9 cellular contexts compared by ENCODE assay signal in the genomic region with DNA sequence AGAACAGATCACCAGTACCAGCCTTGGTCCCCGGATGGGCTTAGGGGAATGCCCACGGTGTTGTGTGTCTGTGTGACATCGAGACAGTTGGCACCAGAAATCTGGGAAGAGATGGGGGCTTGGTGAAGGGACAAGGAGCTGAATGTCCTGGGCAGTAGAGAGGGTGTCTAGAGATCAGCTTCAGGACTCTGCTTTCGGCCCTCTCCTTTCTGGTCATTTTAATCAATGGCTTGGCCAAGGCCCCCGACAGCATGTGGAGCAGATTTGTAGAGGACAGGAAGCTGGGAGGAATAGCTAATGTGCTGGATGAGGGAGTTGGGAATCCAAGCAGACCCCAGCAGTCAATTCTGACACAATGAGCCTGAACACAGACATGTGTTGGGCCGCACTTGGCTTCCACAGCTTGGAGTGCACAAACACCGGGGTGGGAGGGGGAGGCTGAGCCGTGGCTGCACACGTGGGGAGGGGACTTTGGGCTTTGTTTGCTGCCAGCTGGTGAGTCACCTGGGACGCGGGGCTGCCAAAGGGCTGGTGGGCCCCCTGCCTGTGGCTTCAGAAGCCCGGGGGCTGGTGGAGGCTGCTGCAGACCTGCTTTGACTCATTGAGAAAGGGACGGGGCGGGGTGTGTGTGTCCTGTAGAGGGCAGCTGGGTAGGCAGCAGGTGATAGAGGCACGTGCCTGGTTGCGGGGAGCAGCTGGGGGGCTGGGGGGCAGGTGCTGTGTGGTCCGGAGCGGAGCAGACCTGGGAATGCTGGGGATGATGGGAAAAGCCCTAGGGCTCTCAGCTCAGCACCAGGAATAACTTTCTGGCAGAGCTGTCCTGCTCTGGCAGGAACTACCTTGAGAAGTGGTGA. TPM values are rescaled to one million over a fixed set of nuclear protein-coding genes. Genes with fewer than 3 reads are reported as not detected.
DNase-seq lines count a peak whose midpoint lies in the region; ATAC-seq and TF ChIP-seq lines count a peak whose summit lies in the region.
"Had no signal": no experiment of that assay in that cellular context is flagged by ENCODE, and none has a peak within 500 bp of the region (broad histone marks: within the 10 kb centered on the region; RNA-seq: fewer than 3 reads in every experiment).

No MANE protein-coding gene starts in this region.

- H3K4me1 ChIP-seq in uterus (peaks cover 23 to 28% of the 10 kb centered on the region in 2 donors), adrenal gland (replicated peaks in 1 of 2) (no peaks in the 10 kb centered on the region)

- ATAC-seq in Right ventricle myocardium inferior = peak; percentile 40

- H3K36me3 ChIP-seq in uterus (no peaks in the 10 kb centered on the region), adrenal gland (replicated peaks in 1 of 2) (no peaks in the 10 kb centered on the region)

- WGBS in adrenal gland, 4 donors = 48 to 63% (median 55%) methylated on average over 14 to 18 of the region's 18 CpGs

- H3K4me3 ChIP-seq in uterus (no peak overlapping the region), adrenal gland (no peak overlapping the region)

- intact Hi-C loops in Right ventricle myocardium inferior (cut with DNase I) = no loop called here
- intact Hi-C loops in cardiac septum (cut with DNase I) = loop anchor here (5.0 kb wide), 2 partner anchors 56 to 59 kb away; partner anchors contain the start of gene PODN
- intact Hi-C loops in uterus (cut with DNase I; ENCODE audit: low total_unique reads) = no loop called here
- intact Hi-C loops in adrenal gland (cut with DNase I) = no loop called here

- no peak for TF ChIP-seq POLR2A in uterus (IDR thresholded peaks at IDR 0.05)
- TF ChIP-seq POLR2A in adrenal gland (IDR thresholded peaks at IDR 0.05) = no peak

- H3K27me3 ChIP-seq in uterus = no peaks in the 10 kb centered on the region
- H3K27me3 ChIP-seq in adrenal gland = no peaks in the 10 kb centered on the region

- TF ChIP-seq CTCF in uterus (IDR thresholded peaks at IDR 0.05) = no peak
- no peak for TF ChIP-seq CTCF in adrenal gland (IDR thresholded peaks at IDR 0.05)

- H3K9me3 ChIP-seq in uterus (no peaks in the 10 kb centered on the region), adrenal gland (replicated peaks in 1 of 3) (no peaks in the 10 kb centered on the region)

- H3K27ac ChIP-seq in uterus = peak overlapping the region; percentile 91 to 92
- H3K27ac ChIP-seq in adrenal gland = no peak overlapping the region

- DNase-seq in Right ventricle myocardium inferior (ENCODE audit: missing footprints) = no peak
- DNase-seq in cardiac septum (ENCODE audit: low spot score) = no peak
- peak; percentile 25 for DNase-seq in SW480 (ENCODE audit: low spot score)
- DNase-seq in islet precursor cell = peak; percentile 86
- DNase-seq in uterus = peak; percentile 88 to 90
- DNase-seq in adrenal gland = no peak
- no peak for DNase-seq in NCI-H526 (lab: John Stamatoyannopoulos, UW)
- no peak for DNase-seq in stimulated activated naive CD4-positive, alpha-beta T cell (lab: John Stamatoyannopoulos, UW)

RNA-seq across cellular contexts. Expression of gene SLC1A7, which starts 20.9 kb away (rescaled TPM):
- total RNA-seq in Right ventricle myocardium inferior (not detected), cardiac septum (0.43 TPM), uterus (under 1 TPM in 1 of 4 donors, not detected in 3; 0.24 TPM), adrenal gland (1 to 10 TPM in 1 of 8 donors, under 1 TPM in 1, not detected in 6; 0.17 to 1.6 TPM)
- under 1 TPM; 0.05 to 0.30 (median 0.16) TPM for polyA plus RNA-seq in adrenal gland
- total RNA-seq: epithelial cell of proximal tubule had no signal

RNA-seq across cellular contexts. Expression of gene PODN, which starts 59.5 kb away (rescaled TPM):
- total RNA-seq in Right ventricle myocardium inferior (35.3 TPM), cardiac septum (19.4 TPM), uterus (100 to 1,000 TPM in 1 of 4 donors, 10 to 100 TPM in 3; 20.9 to 100 (median 71.8) TPM), adrenal gland (10 to 100 TPM in 6 of 8 donors, 1 to 10 TPM in 2; 2.5 to 22.7 (median 16.0) TPM)
- polyA plus RNA-seq in adrenal gland = 10 to 100 TPM in 2 of 3 donors, 1 to 10 TPM in 1; 6.4 to 45.4 (median 22.0) TPM

Comparison
In these comparisons a context has a peak if more than half of its experiments do, and no peak if none do; other contexts are left out.
1. DNase-seq: peak in SW480 (single experiment), islet precursor cell (single experiment) and uterus (2 of 2); none in Right ventricle myocardium inferior (single experiment), cardiac septum (single experiment), adrenal gland (0 of 7), NCI-H526 (0 of 2) and stimulated activated naive CD4-positive, alpha-beta T cell (0 of 6).
2. H3K27ac ChIP-seq: peak in uterus (2 of 2); none in adrenal gland (0 of 5).